23 cellular contexts compared by ENCODE assay signal in the genomic region with DNA sequence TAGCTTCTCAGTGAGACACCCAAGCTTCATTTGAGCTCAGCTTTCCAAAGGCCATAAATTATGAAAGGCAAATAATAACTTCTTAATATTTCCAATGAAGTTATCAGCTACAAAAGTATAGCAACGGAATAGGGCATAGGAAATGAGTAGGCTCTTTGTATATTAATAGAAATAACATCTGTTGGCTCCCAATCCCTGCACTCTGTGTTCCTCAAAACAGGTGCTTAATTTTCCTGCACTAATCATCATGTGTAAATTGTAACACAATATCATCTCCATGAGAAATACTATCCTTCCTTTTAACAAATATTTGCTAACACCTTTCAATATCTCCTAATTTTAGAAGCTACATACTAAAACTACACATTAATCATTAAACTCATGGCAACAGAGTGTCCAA.
"Had no signal": no experiment of that assay in that cellular context is flagged by ENCODE, and none has a peak within 500 bp of the region (broad histone marks: within the 10 kb centered on the region; RNA-seq: fewer than 3 reads in every experiment).

No MANE protein-coding gene starts in this region.

- H3K27ac ChIP-seq: adrenal gland, breast epithelium, Peyer's patch, RWPE1, SJCRH30 had no signal

- H3K27me3 ChIP-seq: adrenal gland, breast epithelium, Peyer's patch, SJCRH30 had no signal

- H3K36me3 ChIP-seq: adrenal gland, breast epithelium, Peyer's patch, SJCRH30 had no signal

- H3K9me3 ChIP-seq: adrenal gland, breast epithelium, Peyer's patch, SJCRH30, SK-N-SH had no signal

- H3K4me3 ChIP-seq: adrenal gland, breast epithelium, Peyer's patch, SJCRH30 had no signal

- H3K4me2 ChIP-seq: SK-N-SH had no signal

- H3K4me1 ChIP-seq: adrenal gland, breast epithelium, Peyer's patch, SJCRH30 had no signal

- DNase-seq: activated CD4-positive, alpha-beta T cell treated with anti-CD3 and anti-CD28 coated beads for 4 hours; activated CD8-positive, alpha-beta memory T cell treated with anti-CD3 and anti-CD28 coated beads, Interleukin-2, amount 50 U/mL, for 4 hours; activated CD8-positive, alpha-beta T cell treated with anti-CD3 and anti-CD28 coated beads for 36 hours; activated naive CD4-positive, alpha-beta T cell treated with anti-CD3 and anti-CD28 coated beads, Interleukin-2, amount 50 U/mL, for 16 hours; activated naive CD8-positive, alpha-beta T cell treated with anti-CD3 and anti-CD28 coated beads, Interleukin-2, amount 10 ng/mL, durations not matched to agents 7 days and 5 days; activated T-cell treated with anti-CD3 and anti-CD28 coated beads, Interleukin-2, amount 50 U/mL, for 72 hours; adrenal gland; anterior cingulate cortex; caudate nucleus; Kasumi-1; KBM-7; NCI-H1436; NCI-H1694 treated with DMSO at 0.1 percent for 48 hours; NCI-H2029 treated with DMSO at 0.1 percent for 48 hours; NCI-H526 treated with DMSO at 0.1 percent for 48 hours; NCI-H82; Peyer's patch; Right ventricle myocardium superior; SJCRH30; SK-N-SH; T-helper 1 cell had no signal

- H3K9ac ChIP-seq: SK-N-SH had no signal
